In the genomic region with DNA sequence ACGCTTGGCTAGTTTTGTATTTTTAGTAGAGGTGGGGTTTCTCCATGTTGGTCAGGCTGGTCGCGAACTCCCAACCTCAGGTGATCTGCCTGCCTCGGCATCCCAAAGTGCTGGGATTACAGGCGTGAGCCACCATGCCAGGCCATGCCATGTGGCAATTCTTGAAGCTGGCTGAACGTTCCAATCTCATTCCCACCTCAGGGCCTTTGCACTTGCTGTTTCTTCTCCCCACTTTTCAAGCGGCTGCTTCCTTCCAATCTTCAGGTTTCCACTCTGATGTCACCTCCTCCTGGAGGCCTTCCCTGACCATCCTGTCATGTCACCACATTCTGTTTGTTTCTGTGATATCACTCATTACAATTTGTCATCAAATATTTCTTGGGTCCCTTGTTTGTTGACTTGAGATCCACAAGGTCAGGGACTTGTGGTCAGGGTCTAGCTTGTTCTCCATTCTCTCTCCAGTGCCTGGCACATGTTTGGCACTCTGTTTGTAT, we compare ENCODE assay signal across 11 cellular contexts. TPM values are rescaled to one million over a fixed set of nuclear protein-coding genes. Genes with fewer than 3 reads are reported as not detected.
A peak's percentile ranks its signal among the peaks of the same experiment; 100 is the strongest.
DNase-seq lines count a peak whose midpoint lies in the region; ATAC-seq and TF ChIP-seq lines count a peak whose summit lies in the region.
"Had no signal": no experiment of that assay in that cellular context is flagged by ENCODE, and none has a peak within 500 bp of the region (broad histone marks: within the 10 kb centered on the region; RNA-seq: fewer than 3 reads in every experiment).

No MANE protein-coding gene starts in this region.

- in situ Hi-C loops in mammary epithelial cell (cut with MboI; ENCODE audit: low sequenced_read_pairs in 2 of 2): no loop called here

- H3K79me2 ChIP-seq in mammary epithelial cell (ENCODE audit: insufficient read depth, low read length): no peaks in the 10 kb centered on the region

- no peaks in the 10 kb centered on the region for H3K9me3 Mint-ChIP-seq in MCF 10A (ENCODE audit: unreplicated experiment)
- H3K9me3 Mint-ChIP-seq in activated B cell treated with CpG ODN at 0.5 μM for 24 hours: no peaks in the 10 kb centered on the region
- no peaks in the 10 kb centered on the region for H3K9me3 Mint-ChIP-seq in immature natural killer cell

- DNase-seq in MCF 10A (ENCODE audit: unreplicated experiment) (no peak), mammary epithelial cell (no peak), activated B cell treated with CpG ODN at 0.5 μM for 24 hours (no peak), immature natural killer cell (no peak), uterus (no peak), NCI-H526 (lab: John Stamatoyannopoulos, UW) (no peak), lower leg skin (ENCODE audit: low spot score in 2 of 2) (no peak)
- DNase-seq: COR-L47, NCI-H2171, sigmoid colon had no signal

- 85% methylated on average over 7 of the region's 7 CpGs for WGBS in mammary epithelial cell (ENCODE audit: low coverage, missing lambda C conversion rate)
- 92 to 95% methylated on average over 7 of the region's 7 CpGs for WGBS in lower leg skin, 2 donors

- H3K27me3 Mint-ChIP-seq in MCF 10A (ENCODE audit: insufficient read depth, unreplicated experiment) (no peaks in the 10 kb centered on the region), activated B cell treated with CpG ODN at 0.5 μM for 24 hours (no peaks in the 10 kb centered on the region), immature natural killer cell (ENCODE audit: low read depth in 3 of 3) (peaks cover 9 to 25% (median 18%) of the 10 kb centered on the region in 3 donors)

- no peak for TF ChIP-seq POLR2A in uterus (IDR thresholded peaks at IDR 0.05)
- no peak for TF ChIP-seq POLR2A in lower leg skin (IDR thresholded peaks at IDR 0.05)

- peak overlapping the region; percentile 76 for H3K4me3 Mint-ChIP-seq in MCF 10A (ENCODE audit: unreplicated experiment)
- peak overlapping the region; percentile 41 for H3K4me3 Mint-ChIP-seq in activated B cell treated with CpG ODN at 0.5 μM for 24 hours
- peak overlapping the region; percentile 84 to 99 (median 97) for H3K4me3 Mint-ChIP-seq in immature natural killer cell

- H3K4me3 ChIP-seq in mammary epithelial cell (replicated peaks in 1 of 3; ENCODE audit: insufficient read depth in 1 of 3, low read depth in 2 of 3, low read length in 3 of 3) (no peak overlapping the region), uterus (peak overlapping the region in 1 of 2 donors; percentile 60), lower leg skin (ENCODE audit: low read depth, poor library complexity, severe bottlenecking) (no peak overlapping the region)

- POLR2A ChIA-PET in MCF 10A (lab: Yijun Ruan, JAX) (interaction anchor here (2.0 kb wide), 1 partner anchor 33 kb away, joined by 6 read pairs; a partner anchor contains a TSS), activated B cell treated with CpG ODN at 0.5 μM for 24 hours (lab: Charles Lee) (interaction anchor here (0.7 kb wide), 1 partner anchor 73 kb away, joined by 3 read pairs; no protein-coding TSS in a partner anchor)

- H3K36me3 ChIP-seq in mammary epithelial cell (ENCODE audit: insufficient read depth, low read length): no peaks in the 10 kb centered on the region
- H3K36me3 ChIP-seq in uterus: no peaks in the 10 kb centered on the region
- H3K36me3 ChIP-seq: sigmoid colon had no signal

- BruUV-seq in MCF 10A (replicated peaks; lab: Mats Ljungman, UMichigan) (TSS peak; percentile 67), mammary epithelial cell (replicated peaks; lab: Mats Ljungman, UMichigan) (no TSS peak)

- H3K36me3 Mint-ChIP-seq in MCF 10A (ENCODE audit: insufficient read depth, unreplicated experiment) (no peaks in the 10 kb centered on the region), activated B cell treated with CpG ODN at 0.5 μM for 24 hours (ENCODE audit: low read depth) (peaks cover 8% of the 10 kb centered on the region), immature natural killer cell (peaks cover 4% of the 10 kb centered on the region in 3 donors)

- H3K27ac Mint-ChIP-seq in MCF 10A (ENCODE audit: low read depth, unreplicated experiment): no peak overlapping the region
- peak overlapping the region; percentile 100 for H3K27ac Mint-ChIP-seq in activated B cell treated with CpG ODN at 0.5 μM for 24 hours
- H3K27ac Mint-ChIP-seq in immature natural killer cell: peak overlapping the region; percentile 95 to 100 (median 96)

- no peaks in the 10 kb centered on the region for H3K9me3 ChIP-seq in mammary epithelial cell (replicated peaks; ENCODE audit: insufficient read depth, low read length)
- no peaks in the 10 kb centered on the region for H3K9me3 ChIP-seq in uterus
- H3K9me3 ChIP-seq: sigmoid colon had no signal

- ATAC-seq in activated B cell treated with CpG ODN at 0.5 μM for 24 hours (ENCODE audit: low read depth) (no peak), GM21723 (IDR thresholded peaks at IDR 0.05; ENCODE audit: unreplicated experiment) (no peak)

- H3K27me3 ChIP-seq in mammary epithelial cell (ENCODE audit: insufficient read depth, low read length) (no peaks in the 10 kb centered on the region), uterus (peaks cover 15 to 19% of the 10 kb centered on the region in 2 donors)

- H3K4me1 Mint-ChIP-seq in MCF 10A (ENCODE audit: insufficient read depth, unreplicated experiment): peaks cover 35% of the 10 kb centered on the region
- peaks cover 48% of the 10 kb centered on the region for H3K4me1 Mint-ChIP-seq in activated B cell treated with CpG ODN at 0.5 μM for 24 hours
- H3K4me1 Mint-ChIP-seq in immature natural killer cell: peaks cover 28 to 38% of the 10 kb centered on the region in 2 donors

- no peaks in the 10 kb centered on the region for H4K20me1 ChIP-seq in mammary epithelial cell (ENCODE audit: insufficient read depth, low read length)

- TF ChIP-seq CTCF in MCF 10A (IDR thresholded peaks at IDR 0.05; ENCODE audit: unreplicated experiment) (no peak), mammary epithelial cell (conservative IDR thresholded peaks at IDR 0.05 in 1 of 2, IDR thresholded peaks at IDR 0.05 in 1 of 2; ENCODE audit: extremely low read depth in 1 of 2, insufficient read depth in 1 of 2, low read depth in 1 of 2, low read length in 2 of 2) (no peak), activated B cell treated with CpG ODN at 0.5 μM for 24 hours (IDR thresholded peaks at IDR 0.05) (no peak), uterus (IDR thresholded peaks at IDR 0.05) (no peak), lower leg skin (IDR thresholded peaks at IDR 0.05) (no peak)

- H3K4me1 ChIP-seq in mammary epithelial cell (ENCODE audit: insufficient read depth, low read length): peaks cover 52% of the 10 kb centered on the region
- peaks cover 12 to 29% of the 10 kb centered on the region in 2 donors for H3K4me1 ChIP-seq in uterus

- no peak overlapping the region for H3K27ac ChIP-seq in mammary epithelial cell (ENCODE audit: insufficient read depth, low read depth, low read length)
- peak overlapping the region; percentile 79 to 80 for H3K27ac ChIP-seq in uterus

- CTCF ChIA-PET in MCF 10A (lab: Yijun Ruan, JAX): interaction anchor here (0.7 to 2.0 kb wide), 8 partner anchors 21 to 209 kb away, joined by 3 to 9 read pairs (median 4); no protein-coding TSS in a partner anchor
- CTCF ChIA-PET in mammary epithelial cell (lab: Charles Lee; ENCODE audit: low non-redundant PET): no interaction called here
- CTCF ChIA-PET in activated B cell treated with CpG ODN at 0.5 μM for 24 hours (lab: Charles Lee): interaction anchor here (1.0 to 2.7 kb wide), 6 partner anchors 27 to 181 kb away, joined by 3 to 27 read pairs (median 8); a partner anchor contains a TSS

- intact Hi-C loops in MCF 10A (cut with micrococcal nuclease) (loop anchor here (2.0 kb wide), 3 partner anchors 55 to 207 kb away; a partner anchor contains a TSS), mammary epithelial cell (cut with micrococcal nuclease) (loop anchor here (2.0 to 5.0 kb wide), 3 partner anchors 42 to 65 kb away; a partner anchor contains a TSS), activated B cell treated with CpG ODN at 0.5 μM for 24 hours (cut with micrococcal nuclease) (loop anchor here (1.0 kb wide), 1 partner anchor 87 kb away; no protein-coding TSS in a partner anchor), uterus (cut with DNase I; ENCODE audit: low total_unique reads) (no loop called here), lower leg skin (cut with DNase I; ENCODE audit: low total_unique reads) (no loop called here)

- dilution Hi-C loops in mammary epithelial cell (cut with HindIII; ENCODE audit: low sequenced_read_pairs): loop anchor here (5.0 kb wide), 2 partner anchors 62 to 83 kb away; a partner anchor contains a TSS

- H3K9ac ChIP-seq in mammary epithelial cell (ENCODE audit: insufficient read depth, low read length): no peak overlapping the region

- H2AFZ ChIP-seq in mammary epithelial cell (ENCODE audit: low read depth, low read length): no peak overlapping the region

- no peak overlapping the region for H3K4me2 ChIP-seq in mammary epithelial cell (ENCODE audit: insufficient read depth, low read depth, low read length)

RNA-seq across cellular contexts. Expression of a gene that starts 4.2 kb away (rescaled TPM):
- total RNA-seq in MCF 10A (2022) (1.7 and 2.7 TPM in 2 replicates), mammary epithelial cell (1 to 10 TPM in 1 of 2 donors, not detected in 1; 1.8 TPM), activated B cell treated with CpG ODN at 0.5 μM for 24 hours (1.8 and 2.5 TPM in 2 replicates), uterus (1 to 10 TPM; 1.8 to 5.9 (median 4.1) TPM), lower leg skin (1 to 10 TPM; 1.3 to 2.9 (median 2.5) TPM)
- polyA plus RNA-seq in mammary epithelial cell (1.3 TPM), immature natural killer cell (1 to 10 TPM; 3.6 to 5.8 (median 5.4) TPM)
- 5.2 TPM for polyA minus RNA-seq in mammary epithelial cell

RNA-seq across cellular contexts. Expression of a gene that starts 5.4 kb away (rescaled TPM):
- total RNA-seq in MCF 10A (2022): 1.0 and 1.4 TPM in 2 replicates
- total RNA-seq in mammary epithelial cell: 1 to 10 TPM in 1 of 2 donors, under 1 TPM in 1; 0.67 to 2.3 TPM
- 1.8 TPM for polyA plus RNA-seq in mammary epithelial cell
- polyA minus RNA-seq in mammary epithelial cell: 1.2 TPM
- 4.3 and 5.1 TPM in 2 replicates for total RNA-seq in activated B cell treated with CpG ODN at 0.5 μM for 24 hours
- 1 to 10 TPM; 7.0 to 8.7 (median 8.3) TPM for polyA plus RNA-seq in immature natural killer cell
- total RNA-seq in uterus: 1 to 10 TPM in 1 of 4 donors, under 1 TPM in 3; 0.48 to 3.5 (median 0.68) TPM
- total RNA-seq in lower leg skin: 1 to 10 TPM; 2.1 to 3.3 (median 2.3) TPM

RNA-seq across cellular contexts. Expression of a gene that starts 24.7 kb away (rescaled TPM):
- total RNA-seq in MCF 10A (2022) (19.5 and 24.2 TPM in 2 replicates), mammary epithelial cell (10 to 100 TPM in 1 of 2 donors, 1 to 10 TPM in 1; 5.0 to 25.2 TPM), activated B cell treated with CpG ODN at 0.5 μM for 24 hours (1.5 and 2.2 TPM in 2 replicates), uterus (10 to 100 TPM in 3 of 4 donors, 1 to 10 TPM in 1; 4.1 to 71.7 (median 23.7) TPM), lower leg skin (10 to 100 TPM; 18.6 to 40.6 (median 29.8) TPM)
- polyA plus RNA-seq in mammary epithelial cell (8.5 TPM), immature natural killer cell (1 to 10 TPM; 1.2 to 2.7 (median 1.8) TPM)
- polyA minus RNA-seq in mammary epithelial cell: 8.4 TPM

RNA-seq across cellular contexts. Expression of a gene that starts 33.6 kb away (rescaled TPM):
- total RNA-seq in MCF 10A (2022) (17.2 and 18.2 TPM in 2 replicates), mammary epithelial cell (10 to 100 TPM in 1 of 2 donors, 1 to 10 TPM in 1; 4.0 to 10.9 TPM), activated B cell treated with CpG ODN at 0.5 μM for 24 hours (27.6 and 32.1 TPM in 2 replicates), uterus (10 to 100 TPM in 3 of 4 donors, 1 to 10 TPM in 1; 1.2 to 46.2 (median 16.4) TPM), lower leg skin (10 to 100 TPM in 2 of 4 donors, 1 to 10 TPM in 2; 8.4 to 20.1 (median 10.4) TPM)
- polyA plus RNA-seq in mammary epithelial cell (6.0 TPM), immature natural killer cell (10 to 100 TPM; 26.5 to 32.4 (median 28.8) TPM)
- not detected for polyA minus RNA-seq in mammary epithelial cell

RNA-seq across cellular contexts. Expression of a gene that starts 33.8 kb away (rescaled TPM):
- total RNA-seq in MCF 10A (2022): 93.1 and 96.6 TPM in 2 replicates
- 10 to 100 TPM; 57.5 to 72.0 TPM for total RNA-seq in mammary epithelial cell
- 130 TPM for polyA plus RNA-seq in mammary epithelial cell
- 73.8 TPM for polyA minus RNA-seq in mammary epithelial cell
- total RNA-seq in activated B cell treated with CpG ODN at 0.5 μM for 24 hours: 61.8 and 68.1 TPM in 2 replicates
- 10 to 100 TPM; 73.3 to 91.2 (median 81.4) TPM for polyA plus RNA-seq in immature natural killer cell
- 100 to 1,000 TPM in 1 of 4 donors, 10 to 100 TPM in 3; 41.2 to 117 (median 77.4) TPM for total RNA-seq in uterus
- total RNA-seq in lower leg skin: 100 to 1,000 TPM; 177 to 222 (median 208) TPM

Comparison
In these comparisons a context has a peak if more than half of its experiments do, and no peak if none do; other contexts are left out.
1. H3K4me3 Mint-ChIP-seq: peak in every context shown above with its lines; median percentile 97 in immature natural killer cell; 76 in MCF 10A; 41 in activated B cell treated with CpG ODN at 0.5 μM for 24 hours.
2. intact Hi-C loops: an anchor here in MCF 10A (2.0 kb wide), mammary epithelial cell (2.0 to 5.0 kb wide) and activated B cell treated with CpG ODN at 0.5 μM for 24 hours (1.0 kb wide); none called in uterus and lower leg skin.